In genomic region chr12:40691913-40692616, GRCh38 we compare ENCODE assay signal across 8 cellular contexts. TPM values are rescaled to one million over a fixed set of nuclear protein-coding genes. Genes with fewer than 3 reads are reported as not detected.
DNase-seq lines count a peak whose midpoint lies in the region; ATAC-seq and TF ChIP-seq lines count a peak whose summit lies in the region.

TSS of gene CNTN1 (plus strand) at chr12:40692439.

- peaks cover 7% of the 10 kb centered on the region for H3K4me1 Mint-ChIP-seq in osteocyte (ENCODE audit: unreplicated experiment)
- H3K4me1 Mint-ChIP-seq in natural killer cell treated with Interleukin-12 subunit alpha and Interleukin-12 subunit beta and Interleukin-15 and Interleukin-18, amount 100 ng/mL, for 72 hours (ENCODE audit: low read depth in 2 of 2), result no peaks in the 10 kb centered on the region
- no peaks in the 10 kb centered on the region for H3K4me1 Mint-ChIP-seq in naive thymus-derived CD8-positive, alpha-beta T cell

- POLR2A ChIA-PET in naive thymus-derived CD8-positive, alpha-beta T cell (lab: Charles Lee), result no interaction called here

- peak; percentile 79 for DNase-seq in T1000 (lab: John Stamatoyannopoulos, UW)
- peak; percentile 8 for DNase-seq in glomerular visceral epithelial cell (ENCODE audit: extremely low spot score)
- DNase-seq in osteocyte (ENCODE audit: extremely low spot score, unreplicated experiment), result no peak
- no peak for DNase-seq in stimulated activated naive CD8-positive, alpha-beta T cell treated with anti-CD3 and anti-CD28 coated beads, Interleukin-15, Interleukin-2, amounts not matched to agents 100 U/mL and 50 U/mL, for 24 hours
- DNase-seq in natural killer cell treated with Interleukin-12 subunit alpha and Interleukin-12 subunit beta and Interleukin-15 and Interleukin-18, amount 100 ng/mL, for 72 hours (ENCODE audit: low spot score), result no peak
- no peak for DNase-seq in naive thymus-derived CD8-positive, alpha-beta T cell

- ATAC-seq in GM18511 (IDR thresholded peaks at IDR 0.05; ENCODE audit: unreplicated experiment) (peak; percentile 82), HG03442 (IDR thresholded peaks at IDR 0.05; ENCODE audit: unreplicated experiment) (peak; percentile 82)
- no peak for ATAC-seq in stimulated activated naive CD8-positive, alpha-beta T cell treated with anti-CD3 and anti-CD28 coated beads, Interleukin-15, Interleukin-2, amounts not matched to agents 100 U/mL and 50 U/mL, for 24 hours
- no peak for ATAC-seq in natural killer cell treated with Interleukin-12 subunit alpha and Interleukin-12 subunit beta and Interleukin-15 and Interleukin-18, amount 100 ng/mL, for 72 hours
- no peak for ATAC-seq in naive thymus-derived CD8-positive, alpha-beta T cell

- H3K4me3 Mint-ChIP-seq in osteocyte (ENCODE audit: unreplicated experiment), result peak within 1 kb of the TSS; percentile 59
- H3K4me3 Mint-ChIP-seq in natural killer cell treated with Interleukin-12 subunit alpha and Interleukin-12 subunit beta and Interleukin-15 and Interleukin-18, amount 100 ng/mL, for 72 hours, result no peak within 1 kb of the TSS
- no peak within 1 kb of the TSS for H3K4me3 Mint-ChIP-seq in naive thymus-derived CD8-positive, alpha-beta T cell

- no peaks in the 10 kb centered on the region for H3K9me3 Mint-ChIP-seq in osteocyte (ENCODE audit: unreplicated experiment)
- peaks cover 3% of the 10 kb centered on the region for H3K9me3 Mint-ChIP-seq in natural killer cell treated with Interleukin-12 subunit alpha and Interleukin-12 subunit beta and Interleukin-15 and Interleukin-18, amount 100 ng/mL, for 72 hours
- H3K9me3 Mint-ChIP-seq in naive thymus-derived CD8-positive, alpha-beta T cell, result peaks cover 0 to 10% (median 3%) of the 10 kb centered on the region in 9 donors

- no peak for TF ChIP-seq CTCF in osteocyte (IDR thresholded peaks at IDR 0.05)

- H3K27ac Mint-ChIP-seq in osteocyte (ENCODE audit: unreplicated experiment), result no peak within 1 kb of the TSS
- no peak within 1 kb of the TSS for H3K27ac Mint-ChIP-seq in natural killer cell treated with Interleukin-12 subunit alpha and Interleukin-12 subunit beta and Interleukin-15 and Interleukin-18, amount 100 ng/mL, for 72 hours
- no peak within 1 kb of the TSS for H3K27ac Mint-ChIP-seq in naive thymus-derived CD8-positive, alpha-beta T cell

- no peaks in the 10 kb centered on the region for H3K36me3 Mint-ChIP-seq in osteocyte (ENCODE audit: unreplicated experiment)
- no peaks in the 10 kb centered on the region for H3K36me3 Mint-ChIP-seq in natural killer cell treated with Interleukin-12 subunit alpha and Interleukin-12 subunit beta and Interleukin-15 and Interleukin-18, amount 100 ng/mL, for 72 hours
- peaks cover 0 to 2% (median 0%) of the 10 kb centered on the region in 3 donors for H3K36me3 Mint-ChIP-seq in naive thymus-derived CD8-positive, alpha-beta T cell

- H3K27me3 Mint-ChIP-seq in osteocyte (ENCODE audit: unreplicated experiment), result peaks cover 39% of the 10 kb centered on the region
- peaks cover 0 to 6% of the 10 kb centered on the region in 2 donors for H3K27me3 Mint-ChIP-seq in natural killer cell treated with Interleukin-12 subunit alpha and Interleukin-12 subunit beta and Interleukin-15 and Interleukin-18, amount 100 ng/mL, for 72 hours
- peaks cover 14 to 35% (median 23%) of the 10 kb centered on the region in 5 donors for H3K27me3 Mint-ChIP-seq in naive thymus-derived CD8-positive, alpha-beta T cell

RNA-seq across cellular contexts. Expression of gene CNTN1, which starts in this region (rescaled TPM):
- total RNA-seq in osteocyte, result 1.6 and 1.8 TPM in 2 replicates
- total RNA-seq in natural killer cell treated with Interleukin-12 subunit alpha and Interleukin-12 subunit beta and Interleukin-15 and Interleukin-18, amount 100 ng/mL, for 72 hours, result not detected
- total RNA-seq in naive thymus-derived CD8-positive, alpha-beta T cell, result not detected
- polyA plus RNA-seq in naive thymus-derived CD8-positive, alpha-beta T cell, result not detected

Comparison
In these comparisons a context has a peak if more than half of its experiments do, and no peak if none do; other contexts are left out.
1. ATAC-seq: peak in GM18511 (single experiment) and HG03442 (single experiment); none in stimulated activated naive CD8-positive, alpha-beta T cell treated with anti-CD3 and anti-CD28 coated beads, Interleukin-15, Interleukin-2, amounts not matched to agents 100 U/mL and 50 U/mL, for 24 hours (single experiment), natural killer cell treated with Interleukin-12 subunit alpha and Interleukin-12 subunit beta and Interleukin-15 and Interleukin-18, amount 100 ng/mL, for 72 hours (0 of 2) and naive thymus-derived CD8-positive, alpha-beta T cell (0 of 2).
2. DNase-seq: peak in T1000 (single experiment) and glomerular visceral epithelial cell (single experiment); none in osteocyte (single experiment), stimulated activated naive CD8-positive, alpha-beta T cell treated with anti-CD3 and anti-CD28 coated beads, Interleukin-15, Interleukin-2, amounts not matched to agents 100 U/mL and 50 U/mL, for 24 hours (single experiment), natural killer cell treated with Interleukin-12 subunit alpha and Interleukin-12 subunit beta and Interleukin-15 and Interleukin-18, amount 100 ng/mL, for 72 hours (single experiment) and naive thymus-derived CD8-positive, alpha-beta T cell (0 of 10).